9 cellular contexts compared by ENCODE assay signal in genomic region chr3:41026394-41027177, GRCh38.
DNase-seq lines count a peak whose midpoint lies in the region; ATAC-seq and TF ChIP-seq lines count a peak whose summit lies in the region.
"Had no signal": no experiment of that assay in that cellular context is flagged by ENCODE, and none has a peak within 500 bp of the region (broad histone marks: within the 10 kb centered on the region; RNA-seq: fewer than 3 reads in every experiment).

No MANE protein-coding gene starts in this region.

- no TSS peak for BruUV-seq in PC-9 (replicated peaks; lab: Mats Ljungman, UMichigan)

- POLR2A ChIA-PET in PC-9 (lab: Charles Lee; ENCODE audit: unreplicated experiment), result no interaction called here

- TF ChIP-seq POLR2A in thyroid gland (IDR thresholded peaks at IDR 0.05), result no peak

- ATAC-seq in left lung (peak; percentile 77), GM21717 (IDR thresholded peaks at IDR 0.05; ENCODE audit: unreplicated experiment) (no peak)

- no peak overlapping the region for H2AFZ ChIP-seq in PC-9

- 53% methylated on average over 2 to 3 of the region's 3 CpGs for WGBS in thyroid gland, 2 donors

- H3K27ac ChIP-seq in colonic mucosa, result no peak overlapping the region
- H3K27ac ChIP-seq in left lung, result no peak overlapping the region
- H3K27ac ChIP-seq in thyroid gland, result no peak overlapping the region
- H3K27ac ChIP-seq in PC-9, result no peak overlapping the region
- H3K27ac ChIP-seq: tibial artery had no signal

- H3K9me3 ChIP-seq in colonic mucosa (no peaks in the 10 kb centered on the region), left lung (no peaks in the 10 kb centered on the region), thyroid gland (no peaks in the 10 kb centered on the region), PC-9 (ENCODE audit: insufficient read depth, low read depth) (no peaks in the 10 kb centered on the region)
- H3K9me3 ChIP-seq: tibial artery had no signal

- no peaks in the 10 kb centered on the region for H3K9me2 ChIP-seq in PC-9 (ENCODE audit: insufficient read depth)

- intact Hi-C loops in colonic mucosa (cut with DNase I), result no loop called here
- intact Hi-C loops in left lung (cut with DNase I), result no loop called here
- intact Hi-C loops in thyroid gland (cut with DNase I), result no loop called here
- intact Hi-C loops in PC-9 (cut with micrococcal nuclease; ENCODE audit: unreplicated experiment), result no loop called here

- DNase-seq in NCI-H748 (lab: John Stamatoyannopoulos, UW; ENCODE audit: unreplicated experiment) (peak; percentile 1), NCI-H748 treated with DMSO at 0.1 percent for 48 hours (lab: John Stamatoyannopoulos, UW) (no peak), colonic mucosa (peak; percentile 34), left lung (peak in 1 of 2 donors; percentile 52), thyroid gland (peak; percentile 24 to 32), PC-9 (no peak)
- DNase-seq in stimulated activated CD4-positive, alpha-beta T cell treated with anti-CD3 and anti-CD28 coated beads, Interleukin-2, amount 100 ng/mL, for 48 hours, result no peak

- H3K27me3 ChIP-seq in colonic mucosa, result no peaks in the 10 kb centered on the region
- no peaks in the 10 kb centered on the region for H3K27me3 ChIP-seq in left lung
- no peaks in the 10 kb centered on the region for H3K27me3 ChIP-seq in thyroid gland
- no peaks in the 10 kb centered on the region for H3K27me3 ChIP-seq in PC-9 (ENCODE audit: insufficient read depth, low read depth)
- H3K27me3 ChIP-seq: tibial artery had no signal

- H3K4me3 ChIP-seq in colonic mucosa (no peak overlapping the region), left lung (no peak overlapping the region), thyroid gland (replicated peaks in 1 of 3) (no peak overlapping the region), PC-9 (no peak overlapping the region)
- H3K4me3 ChIP-seq: tibial artery had no signal

- H3K9ac ChIP-seq in colonic mucosa (ENCODE audit: low read depth in 2 of 2, low read length in 2 of 2), result no peak overlapping the region

- H3K4me1 ChIP-seq in colonic mucosa (no peaks in the 10 kb centered on the region), left lung (no peaks in the 10 kb centered on the region), thyroid gland (peaks cover 0 to 5% of the 10 kb centered on the region in 2 donors), PC-9 (replicated peaks; ENCODE audit: insufficient read depth) (0 out of 2 replicates have a peak, but pooled peaks cover 7% of the 10 kb centered on the region)

- no peak for TF ChIP-seq CTCF in colonic mucosa (IDR thresholded peaks at IDR 0.05)
- no peak for TF ChIP-seq CTCF in left lung (IDR thresholded peaks at IDR 0.05)
- TF ChIP-seq CTCF in thyroid gland (IDR thresholded peaks at IDR 0.05), result no peak
- TF ChIP-seq CTCF in PC-9 (conservative IDR thresholded peaks at IDR 0.05), result no peak

- H3K36me3 ChIP-seq in colonic mucosa, result no peaks in the 10 kb centered on the region
- no peaks in the 10 kb centered on the region for H3K36me3 ChIP-seq in left lung
- H3K36me3 ChIP-seq in thyroid gland, result no peaks in the 10 kb centered on the region
- no peaks in the 10 kb centered on the region for H3K36me3 ChIP-seq in PC-9 (ENCODE audit: low read depth)
- H3K36me3 ChIP-seq: tibial artery had no signal

- H3F3A ChIP-seq in PC-9 (ENCODE audit: insufficient read depth, low read depth), result no peaks in the 10 kb centered on the region

- CTCF ChIA-PET in PC-9 (lab: Charles Lee), result no interaction called here

- no peak overlapping the region for H3K4me2 ChIP-seq in PC-9

- H3K79me2 ChIP-seq in PC-9 (ENCODE audit: low read depth), result no peaks in the 10 kb centered on the region

- no peaks in the 10 kb centered on the region for H4K20me1 ChIP-seq in PC-9 (ENCODE audit: insufficient read depth)

Comparison
In these comparisons a context has a peak if more than half of its experiments do, and no peak if none do; other contexts are left out.
1. DNase-seq: peak in NCI-H748 (single experiment), colonic mucosa (single experiment) and thyroid gland (2 of 2); none in NCI-H748 treated with DMSO at 0.1 percent for 48 hours (single experiment), PC-9 (0 of 2) and stimulated activated CD4-positive, alpha-beta T cell treated with anti-CD3 and anti-CD28 coated beads, Interleukin-2, amount 100 ng/mL, for 48 hours (0 of 2).